ENCODE assay signal across 20 cellular contexts in the genomic region with DNA sequence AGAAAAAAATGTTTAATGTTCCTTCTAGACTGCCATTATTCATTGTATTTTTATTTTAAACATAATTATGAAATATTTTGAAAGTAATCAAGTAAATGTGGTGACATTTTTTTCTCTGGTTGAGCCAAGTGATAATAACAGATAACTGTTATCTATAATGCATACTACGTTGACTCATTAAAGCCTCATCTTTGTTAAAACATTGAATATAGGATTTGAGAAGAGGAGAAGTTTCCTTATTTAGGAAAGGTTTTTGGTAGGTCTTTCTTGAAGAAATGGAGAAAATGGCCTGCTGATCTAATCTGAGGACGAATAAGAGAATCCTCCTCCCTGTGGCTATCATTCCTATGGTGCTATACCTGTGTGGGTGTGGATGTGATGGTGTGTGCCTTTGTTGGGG.
DNase-seq lines count a peak whose midpoint lies in the region; ATAC-seq, FAIRE-seq and TF ChIP-seq lines count a peak whose summit lies in the region.
"Had no signal": no experiment of that assay in that cellular context is flagged by ENCODE, and none has a peak within 500 bp of the region (broad histone marks: within the 10 kb centered on the region; RNA-seq: fewer than 3 reads in every experiment).

No MANE protein-coding gene starts in this region.

- DNase-seq in SK-N-MC (ENCODE audit: low read depth, low spot score) (no peak), chondrocyte (ENCODE audit: low spot score) (no peak), osteocyte (ENCODE audit: extremely low spot score, unreplicated experiment) (no peak), transverse colon (no peak), NCI-H2107 treated with DMSO at 0.1 percent for 48 hours (lab: John Stamatoyannopoulos, UW; ENCODE audit: unreplicated experiment) (no peak), D721Med (ENCODE audit: insufficient read length, low spot score) (no peak)
- DNase-seq: activated CD4-positive, alpha-beta T cell treated with anti-CD3 and anti-CD28 coated beads for 4 hours; AML-193; cortex of kidney; HCEC 1CT; lower lobe of right lung; NCI-H1417 treated with DMSO at 0.1 percent for 48 hours; NCI-H2171; NCI-H748 treated with DMSO at 0.1 percent for 48 hours; Right ventricle myocardium superior had no signal

- H3K4me3 Mint-ChIP-seq in chondrocyte (ENCODE audit: unreplicated experiment) (no peak overlapping the region), osteocyte (ENCODE audit: unreplicated experiment) (no peak overlapping the region)

- H3K4me1 ChIP-seq in transverse colon, result peaks cover 3 to 65% (median 25%) of the 10 kb centered on the region in 4 donors

- no peak for ATAC-seq in HG02759 (IDR thresholded peaks at IDR 0.05; ENCODE audit: unreplicated experiment)
- ATAC-seq: activated naive CD4-positive, alpha-beta T cell treated with anti-CD3 and anti-CD28 coated beads, Interleukin-2, amount 50 U/mL, for 72 hours; lower lobe of right lung had no signal

- no peak for TF ChIP-seq CTCF in chondrocyte (IDR thresholded peaks at IDR 0.05)
- no peak for TF ChIP-seq CTCF in osteocyte (IDR thresholded peaks at IDR 0.05)
- no peak for TF ChIP-seq CTCF in transverse colon (IDR thresholded peaks at IDR 0.05)
- TF ChIP-seq CTCF in D721Med (IDR thresholded peaks at IDR 0.05; ENCODE audit: insufficient read depth, missing control alignments), result no peak

- TF ChIP-seq POLR2A in transverse colon (IDR thresholded peaks at IDR 0.05), result no peak

- FAIRE-seq in D721Med (lab: Jason Lieb, UNC), result no peak
- FAIRE-seq: endometrium, TTC549 had no signal

- peaks cover 70% of the 10 kb centered on the region for H3K4me1 Mint-ChIP-seq in chondrocyte (ENCODE audit: low read depth)
- H3K4me1 Mint-ChIP-seq in osteocyte (ENCODE audit: unreplicated experiment), result peaks cover 48% of the 10 kb centered on the region

- H3K36me3 Mint-ChIP-seq in chondrocyte (ENCODE audit: low read depth) (no peaks in the 10 kb centered on the region), osteocyte (ENCODE audit: unreplicated experiment) (peaks cover 4% of the 10 kb centered on the region)
- H3K36me3 Mint-ChIP-seq: activated naive CD4-positive, alpha-beta T cell treated with anti-CD3 and anti-CD28 coated beads, Interleukin-2, amount 50 U/mL, for 72 hours had no signal

- no peaks in the 10 kb centered on the region for H3K27me3 ChIP-seq in transverse colon
- H3K27me3 ChIP-seq: suprapubic skin had no signal

- H3K27ac Mint-ChIP-seq in chondrocyte (ENCODE audit: unreplicated experiment) (peak overlapping the region; percentile 79), osteocyte (ENCODE audit: unreplicated experiment) (peak overlapping the region; percentile 31)
- H3K27ac Mint-ChIP-seq: activated naive CD4-positive, alpha-beta T cell treated with anti-CD3 and anti-CD28 coated beads, Interleukin-2, amount 50 U/mL, for 72 hours had no signal

- H3K27me3 Mint-ChIP-seq in chondrocyte (ENCODE audit: low read depth) (no peaks in the 10 kb centered on the region), osteocyte (ENCODE audit: unreplicated experiment) (no peaks in the 10 kb centered on the region)

- WGBS in transverse colon (ENCODE audit: low coverage in 1 of 2), 2 donors, result 73 to 76% methylated on average over 2 of the region's 2 CpGs

- no peak overlapping the region for H3K9ac ChIP-seq in SK-N-MC (ENCODE audit: insufficient read length)

- H3K4me3 ChIP-seq in SK-N-MC, result no peak overlapping the region
- H3K4me3 ChIP-seq in transverse colon, result no peak overlapping the region
- H3K4me3 ChIP-seq: lower lobe of right lung, suprapubic skin had no signal

- H3K27ac ChIP-seq in SK-N-MC (peak overlapping the region; percentile 43; the same call in 1 of the 2 replicates), transverse colon (peak overlapping the region; percentile 43 to 61 (median 59))
- H3K27ac ChIP-seq: lower lobe of right lung had no signal

- H3K9me3 Mint-ChIP-seq in chondrocyte (ENCODE audit: low read depth) (no peaks in the 10 kb centered on the region), osteocyte (ENCODE audit: unreplicated experiment) (no peaks in the 10 kb centered on the region)
- H3K9me3 Mint-ChIP-seq: activated naive CD4-positive, alpha-beta T cell treated with anti-CD3 and anti-CD28 coated beads, Interleukin-2, amount 50 U/mL, for 72 hours had no signal

- H3K36me3 ChIP-seq in SK-N-MC (ENCODE audit: insufficient read depth, low read length), result no peaks in the 10 kb centered on the region; the same call in 1 of the 2 replicates
- no peaks in the 10 kb centered on the region for H3K36me3 ChIP-seq in transverse colon
- H3K36me3 ChIP-seq: lower lobe of right lung, suprapubic skin had no signal

- in situ Hi-C loops in transverse colon (cut with MboI; ENCODE audit: low pct_ligation_motif_present in 1 of 4, low pct_unique_long_range_greater_than_20kb in 1 of 4, low sequenced_read_pairs in 3 of 4), result no loop called here

- intact Hi-C loops in transverse colon (cut with DNase I; ENCODE audit: low total_unique reads), result no loop called here

- H3K9me3 ChIP-seq in SK-N-MC (ENCODE audit: low read depth, low read length), result no peaks in the 10 kb centered on the region
- H3K9me3 ChIP-seq in transverse colon, result no peaks in the 10 kb centered on the region
- H3K9me3 ChIP-seq: lower lobe of right lung, suprapubic skin had no signal

- no peak for TF ChIP-seq EP300 in transverse colon (IDR thresholded peaks at IDR 0.05; ENCODE audit: low read depth)
